ENCODE assay signal across 8 cellular contexts in the genomic region with DNA sequence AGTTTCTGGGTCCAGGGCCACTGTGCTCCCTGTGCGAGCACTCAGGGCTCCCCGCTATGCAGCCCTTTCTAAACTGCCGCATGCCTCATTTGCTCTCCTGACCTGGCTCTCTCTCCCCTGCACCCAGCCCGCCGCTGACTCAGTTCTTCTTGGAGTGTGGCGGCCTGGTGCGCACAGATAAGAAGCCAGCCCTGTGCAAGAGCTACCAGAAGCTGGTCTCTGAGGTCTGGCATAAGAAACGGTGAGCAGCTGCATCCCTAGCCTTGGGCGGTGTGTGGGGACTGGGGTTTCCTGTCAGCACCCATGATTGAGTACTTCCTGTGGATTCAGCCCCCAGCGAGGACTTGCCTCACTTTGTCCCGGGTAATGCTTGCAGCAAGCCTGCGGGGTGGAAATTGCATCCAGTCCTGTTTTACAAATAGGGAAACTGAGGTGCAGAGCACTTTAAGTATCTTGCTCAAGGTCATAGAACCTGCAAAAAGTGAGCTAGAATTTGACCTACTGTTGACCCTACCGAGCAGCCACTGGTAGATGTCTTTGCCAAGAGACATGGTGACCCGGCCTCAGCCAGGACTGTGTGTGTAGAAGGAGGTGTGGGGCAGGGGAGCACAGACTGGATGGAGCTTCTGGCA. TPM values are rescaled to one million over a fixed set of nuclear protein-coding genes. Genes with fewer than 3 reads are reported as not detected.
DNase-seq lines count a peak whose midpoint lies in the region; ATAC-seq, FAIRE-seq and TF ChIP-seq lines count a peak whose summit lies in the region.

No MANE protein-coding gene starts in this region.

- peak; percentile 67 for DNase-seq in H54 (ENCODE audit: insufficient read length, low spot score)
- peak in 4 of 5 donors; percentile 52 to 91 (median 56) for DNase-seq in T-helper 1 cell
- peak; percentile 94 for DNase-seq in astrocyte (ENCODE audit: low read depth)
- peak; percentile 79 for DNase-seq in stimulated activated CD4-positive, alpha-beta T cell treated with anti-CD3 and anti-CD28 coated beads, Interleukin-15, amount 100 ng/mL, for 24 hours
- DNase-seq in cerebellar nuclear complex (lab: John Stamatoyannopoulos, UW) = no peak
- no peak for DNase-seq in mucosa of gallbladder (ENCODE audit: low spot score)
- DNase-seq in NCI-H2029 treated with DMSO at 0.1 percent for 48 hours (lab: John Stamatoyannopoulos, UW) = no peak

- peaks cover 5% of the 10 kb centered on the region for H3K4me1 ChIP-seq in astrocyte (ENCODE audit: insufficient read depth, low read length)

- no peaks in the 10 kb centered on the region for H3K9me3 Mint-ChIP-seq in astrocyte (ENCODE audit: unreplicated experiment)

- H3K9me3 ChIP-seq in astrocyte (ENCODE audit: insufficient read depth, low read depth, low read length) = no peaks in the 10 kb centered on the region

- TF ChIP-seq POLR2A in H54 (IDR thresholded peaks at IDR 0.05; ENCODE audit: low read depth, low read length) = no peak

- H3K79me2 ChIP-seq in astrocyte (ENCODE audit: insufficient read depth, low read length) = no peaks in the 10 kb centered on the region

- H3K36me3 ChIP-seq in astrocyte (ENCODE audit: insufficient read depth, low read length) = peaks cover 10% of the 10 kb centered on the region

- no peak overlapping the region for H3K4me3 Mint-ChIP-seq in astrocyte (ENCODE audit: unreplicated experiment)

- H2AFZ ChIP-seq in astrocyte (ENCODE audit: low read depth, low read length) = no peak overlapping the region

- no peak overlapping the region for H3K27ac Mint-ChIP-seq in astrocyte (ENCODE audit: unreplicated experiment)

- peaks cover 1% of the 10 kb centered on the region for H3K4me1 Mint-ChIP-seq in astrocyte (ENCODE audit: low read depth, unreplicated experiment)

- ATAC-seq in HG03571 (IDR thresholded peaks at IDR 0.05; ENCODE audit: unreplicated experiment) = no peak

- no peak overlapping the region for H3K9ac ChIP-seq in astrocyte (ENCODE audit: low read length)

- no peak overlapping the region for H3K4me2 ChIP-seq in astrocyte (ENCODE audit: low read length)

- no peak for TF ChIP-seq CTCF in astrocyte (IDR thresholded peaks at IDR 0.05; ENCODE audit: insufficient read depth, low read depth, low read length)

- H3K27me3 Mint-ChIP-seq in astrocyte (ENCODE audit: low read depth, unreplicated experiment) = no peaks in the 10 kb centered on the region

- FAIRE-seq in H54 (lab: Jason Lieb, UNC) (peak; percentile 78), astrocyte (lab: Jason Lieb, UNC) (no peak)

- no peaks in the 10 kb centered on the region for H4K20me1 ChIP-seq in astrocyte (ENCODE audit: insufficient read depth, low read length)

- no peak overlapping the region for H3K27ac ChIP-seq in astrocyte (ENCODE audit: low read depth, low read length)

- H3K36me3 Mint-ChIP-seq in astrocyte (ENCODE audit: low read depth, unreplicated experiment) = peaks cover 26% of the 10 kb centered on the region

- no peaks in the 10 kb centered on the region for H3K27me3 ChIP-seq in astrocyte (ENCODE audit: insufficient read depth, low read length)

- no peak overlapping the region for H3K4me3 ChIP-seq in astrocyte (ENCODE audit: insufficient read depth, low read depth, low read length)

RNA-seq across cellular contexts. Expression of gene USP20, which starts 27.9 kb away (rescaled TPM):
- 24.1 and 24.9 TPM in 2 replicates for total RNA-seq in astrocyte
- 41.0 TPM for total RNA-seq in mucosa of gallbladder

RNA-seq across cellular contexts. Expression of gene C9orf78, which starts 28.1 kb away (rescaled TPM):
- total RNA-seq in astrocyte (37.8 and 38.0 TPM in 2 replicates), mucosa of gallbladder (53.6 TPM)

RNA-seq across cellular contexts. Expression of gene TOR1A, which starts 39.2 kb away (rescaled TPM):
- 65.3 and 67.4 TPM in 2 replicates for total RNA-seq in astrocyte
- total RNA-seq in mucosa of gallbladder = 35.9 TPM

Comparison
In these comparisons a context has a peak if more than half of its experiments do, and no peak if none do; other contexts are left out.
1. DNase-seq: peak in H54 (single experiment), T-helper 1 cell (4 of 5), astrocyte (single experiment) and stimulated activated CD4-positive, alpha-beta T cell treated with anti-CD3 and anti-CD28 coated beads, Interleukin-15, amount 100 ng/mL, for 24 hours (single experiment); none in cerebellar nuclear complex (0 of 2), mucosa of gallbladder (single experiment) and NCI-H2029 treated with DMSO at 0.1 percent for 48 hours (single experiment).